Comparison of ENCODE assay signal across 9 cellular contexts in the genomic region with DNA sequence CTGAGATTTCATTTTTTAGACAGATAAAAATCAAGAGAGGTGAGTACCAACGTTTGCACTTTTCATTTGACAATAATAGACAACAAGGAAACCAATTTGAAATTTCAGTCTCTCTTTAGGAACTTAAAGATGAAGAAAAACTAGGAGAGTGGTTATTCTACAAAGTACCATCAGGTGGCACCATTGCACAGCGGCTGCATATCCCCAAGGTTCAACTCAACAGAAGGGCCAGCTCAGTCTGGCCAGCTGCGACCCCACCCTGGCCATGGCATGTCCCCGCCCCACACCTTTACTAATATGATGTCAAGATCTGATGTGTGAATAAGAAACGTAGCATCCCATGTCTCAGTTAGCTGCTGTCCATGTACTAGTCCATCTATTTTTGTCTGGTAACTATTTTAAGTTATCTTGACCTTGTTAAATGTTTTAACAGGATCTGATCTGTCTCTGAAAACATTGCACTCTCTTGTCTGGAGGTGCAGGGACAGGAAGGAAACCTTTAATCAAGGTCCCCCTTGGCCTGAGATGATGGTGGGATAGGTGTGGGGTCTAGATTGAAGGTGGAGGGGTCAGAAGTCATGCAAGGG. TPM values are rescaled to one million over a fixed set of nuclear protein-coding genes. Genes with fewer than 3 reads are reported as not detected.
DNase-seq lines count a peak whose midpoint lies in the region; ATAC-seq, FAIRE-seq and TF ChIP-seq lines count a peak whose summit lies in the region.
"Had no signal": no experiment of that assay in that cellular context is flagged by ENCODE, and none has a peak within 500 bp of the region (broad histone marks: within the 10 kb centered on the region; RNA-seq: fewer than 3 reads in every experiment).

No MANE protein-coding gene starts in this region.

- no peak overlapping the region for H2AFZ ChIP-seq in keratinocyte (ENCODE audit: control insufficient read depth, low read length)

- H4K20me1 ChIP-seq in keratinocyte (ENCODE audit: control insufficient read depth, extremely low read depth, insufficient read depth, low read length) = no peaks in the 10 kb centered on the region
- H4K20me1 ChIP-seq: BLaER1 had no signal

- H3K9me3 ChIP-seq in Panc1 (ENCODE audit: control insufficient read depth, insufficient read depth, low read depth, low read length) (no peaks in the 10 kb centered on the region), keratinocyte (ENCODE audit: control insufficient read depth, low read depth, low read length) (no peaks in the 10 kb centered on the region)
- H3K9me3 ChIP-seq: BLaER1 had no signal

- H3K79me2 ChIP-seq in keratinocyte (ENCODE audit: control insufficient read depth, insufficient read depth, low read length) = no peaks in the 10 kb centered on the region

- no TSS peak for BruUV-seq in Panc1 (replicated peaks; lab: Mats Ljungman, UMichigan)

- no peaks in the 10 kb centered on the region for H3K4me1 ChIP-seq in Panc1 (ENCODE audit: control insufficient read depth, insufficient read depth, low read length)
- H3K4me1 ChIP-seq in keratinocyte (ENCODE audit: control insufficient read depth, extremely low read depth, insufficient read depth, low read length) = no peaks in the 10 kb centered on the region

- TF ChIP-seq CTCF in Panc1 (IDR thresholded peaks at IDR 0.05) (peak; percentile 92), brain microvascular endothelial cell (IDR thresholded peaks at IDR 0.05; ENCODE audit: low read depth, low read length, missing control alignments) (peak; percentile 80), keratinocyte (optimal IDR thresholded peaks at IDR 0.05 in 1 of 3, IDR thresholded peaks at IDR 0.05 in 1 of 3, conservative IDR thresholded peaks at IDR 0.05 in 1 of 3; ENCODE audit: extremely low read depth in 1 of 3, insufficient read depth in 2 of 3, low read length in 3 of 3) (peak; percentile 72 to 81 (median 77))

- POLR2A ChIA-PET in Panc1 (lab: Charles Lee) = no interaction called here

- no peak overlapping the region for H3K9ac ChIP-seq in keratinocyte (ENCODE audit: control insufficient read depth, extremely low read depth, insufficient read depth, low read length)
- H3K9ac ChIP-seq: BLaER1 had no signal

- H3K27ac ChIP-seq in Panc1 (ENCODE audit: low read length) (no peak overlapping the region), brain microvascular endothelial cell (no peak overlapping the region), keratinocyte (ENCODE audit: control insufficient read depth, insufficient read depth, low read length) (no peak overlapping the region)
- H3K27ac ChIP-seq: BLaER1 had no signal

- no peak overlapping the region for H3K4me2 ChIP-seq in keratinocyte (ENCODE audit: control insufficient read depth, extremely low read depth, insufficient read depth, low read depth, low read length)
- H3K4me2 ChIP-seq: BLaER1 had no signal

- CTCF ChIA-PET in Panc1 (lab: Charles Lee) = interaction anchor here (1.1 to 3.1 kb wide), 3 partner anchors 168 to 201 kb away, joined by 3 to 44 read pairs (median 7); no protein-coding TSS in a partner anchor

- ATAC-seq in Panc1 (peak; percentile 83), HG03378 (IDR thresholded peaks at IDR 0.05; ENCODE audit: unreplicated experiment) (no peak)

- dilution Hi-C loops in keratinocyte (cut with MboI; ENCODE audit: extremely low pct_ligation_motif_present, low sequenced_read_pairs) = loop anchor here (25.0 kb wide), 1 partner anchor 197 kb away; no protein-coding TSS in a partner anchor

- no peak for FAIRE-seq in keratinocyte (lab: Jason Lieb, UNC)

- intact Hi-C loops in Panc1 (cut with micrococcal nuclease; ENCODE audit: unreplicated experiment) = loop anchor here (1.0 to 10.0 kb wide), 2 partner anchors 84 to 187 kb away; no protein-coding TSS in a partner anchor

- in situ Hi-C loops in Panc1 (cut with HindIII; ENCODE audit: low pct_unique_long_range_greater_than_20kb, low sequenced_read_pairs) = no loop called here
- in situ Hi-C loops in brain microvascular endothelial cell (cut with HindIII; ENCODE audit: low pct_ligation_motif_present, low sequenced_read_pairs) = loop anchor here (25.0 kb wide), 1 partner anchor 172 kb away; no protein-coding TSS in a partner anchor

- no peaks in the 10 kb centered on the region for H3K36me3 ChIP-seq in Panc1 (ENCODE audit: control insufficient read depth, insufficient read depth, low read length)
- H3K36me3 ChIP-seq in brain microvascular endothelial cell (replicated peaks) = no peaks in the 10 kb centered on the region
- no peaks in the 10 kb centered on the region for H3K36me3 ChIP-seq in keratinocyte (ENCODE audit: control insufficient read depth in 2 of 2, extremely low read depth in 1 of 2, insufficient read depth in 2 of 2, low read length in 2 of 2)
- H3K36me3 ChIP-seq: BLaER1 had no signal

- H3K27me3 ChIP-seq in Panc1 (ENCODE audit: control insufficient read depth, insufficient read depth, low read length) = no peaks in the 10 kb centered on the region
- H3K27me3 ChIP-seq in brain microvascular endothelial cell (replicated peaks) = no peaks in the 10 kb centered on the region
- no peaks in the 10 kb centered on the region for H3K27me3 ChIP-seq in keratinocyte (ENCODE audit: control insufficient read depth, extremely low read depth, insufficient read depth, low read length)
- H3K27me3 ChIP-seq: BLaER1 had no signal

- H3K9me1 ChIP-seq in keratinocyte (ENCODE audit: control insufficient read depth, extremely low read depth, insufficient read depth, low read length) = no peaks in the 10 kb centered on the region

- H3K4me3 ChIP-seq in Panc1 (ENCODE audit: low read depth in 2 of 2, low read length in 2 of 2) (no peak overlapping the region), brain microvascular endothelial cell (ENCODE audit: low read depth, low read length) (no peak overlapping the region), keratinocyte (ENCODE audit: control insufficient read depth in 2 of 3, extremely low read depth in 1 of 3, insufficient read depth in 2 of 3, low read depth in 1 of 3, low read length in 3 of 3) (no peak overlapping the region)
- H3K4me3 ChIP-seq: BLaER1 had no signal

- DNase-seq in DMS153 treated with DMSO at 0.1 percent for 48 hours (lab: John Stamatoyannopoulos, UW; ENCODE audit: unreplicated experiment) = peak; percentile 39
- no peak for DNase-seq in DMS153 (lab: John Stamatoyannopoulos, UW)
- peak; percentile 26 for DNase-seq in HuH-7.5 (ENCODE audit: low spot score)
- DNase-seq in Panc1 (ENCODE audit: low read depth, low spot score) = peak; percentile 61
- peak; percentile 42 for DNase-seq in brain microvascular endothelial cell
- peak; percentile 30 for DNase-seq in keratinocyte (ENCODE audit: low read depth, low spot score)
- DNase-seq in stimulated activated CD4-positive, alpha-beta T cell treated with anti-CD3 and anti-CD28 coated beads, Interleukin-4, amount 100 ng/mL, for 1 hour = peak; percentile 16

RNA-seq across cellular contexts. Expression of a gene that starts 35.5 kb away (rescaled TPM):
- total RNA-seq in Panc1 (2021; ENCODE audit: unreplicated experiment) = 3.5 TPM
- 5.5 TPM for polyA plus RNA-seq in Panc1 (2012; ENCODE audit: insufficient read length)
- polyA plus RNA-seq in keratinocyte = 0.05 to 0.09 TPM (median 0.07 TPM) in 3 replicates
- polyA plus RNA-seq in keratinocyte (2011; ENCODE audit: low read depth) = 0.75 TPM
- 0.04 and 0.09 TPM in 2 replicates for polyA plus RNA-seq in keratinocyte (2011; cell fraction: cytosol; rRNA removed)
- polyA plus RNA-seq in keratinocyte (2011; cell fraction: nucleus; rRNA removed) = 0.15 and 0.16 TPM in 2 replicates
- polyA plus RNA-seq in keratinocyte (2012; ENCODE audit: low replicate concordance) = 0.08 and 0.47 TPM in 2 replicates
- 0.03 to 0.07 TPM in 2 of 3 replicates, not detected in the other for polyA minus RNA-seq in keratinocyte
- polyA minus RNA-seq in keratinocyte (2011; cell fraction: cytosol; rRNA and poly(A)+ RNA removed) = not detected
- 0.11 and 0.16 TPM in 2 replicates for polyA minus RNA-seq in keratinocyte (2011; cell fraction: nucleus; rRNA and poly(A)+ RNA removed)
